Comparison of ENCODE assay signal across 26 cellular contexts in the genomic region with DNA sequence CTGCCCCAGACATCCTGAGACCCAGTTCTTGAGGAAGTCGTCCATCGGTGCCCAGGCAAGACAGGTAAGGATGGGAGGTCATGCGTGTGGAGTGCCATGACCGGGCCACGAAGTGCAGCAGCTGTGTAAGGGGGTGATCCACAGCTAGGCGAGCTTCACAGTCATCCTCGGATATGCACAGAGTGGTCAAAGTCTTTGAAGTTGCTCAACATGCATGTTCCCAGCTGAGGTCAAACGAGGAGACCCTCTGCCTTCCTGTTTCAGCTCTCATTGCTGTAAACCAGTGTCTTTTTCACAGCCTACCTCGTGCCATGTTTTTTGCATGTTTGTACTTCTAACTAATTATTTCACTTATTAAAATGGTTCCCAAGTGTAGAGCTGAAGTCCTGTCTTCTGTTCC.
"Had no signal": no experiment of that assay in that cellular context is flagged by ENCODE, and none has a peak within 500 bp of the region (broad histone marks: within the 10 kb centered on the region; RNA-seq: fewer than 3 reads in every experiment).

No MANE protein-coding gene starts in this region.

- H3K27ac Mint-ChIP-seq: activated T-cell treated with anti-CD3 and anti-CD28 coated beads, Interleukin-2, amount 50 U/mL, for 24 hours; stimulated activated memory B cell treated with anti-CD40 and anti-IgM and Interleukin-4, amounts not matched to agents 10 μg/mL and 1 μg/mL and 100 μg/mL, for 72 hours had no signal

- H3K4me3 Mint-ChIP-seq: activated naive CD4-positive, alpha-beta T cell treated with anti-CD3 and anti-CD28 coated beads, Interleukin-2, amount 10 ng/mL, durations not matched to agents 7 days and 5 days; activated naive CD8-positive, alpha-beta T cell treated with anti-CD3 and anti-CD28 coated beads, Interleukin-2, amount 10 ng/mL, durations not matched to agents 7 days and 5 days; activated T-cell treated with anti-CD3 and anti-CD28 coated beads, Interleukin-2, amount 50 U/mL, for 24 hours; stimulated activated memory B cell treated with anti-CD40 and anti-IgM and Interleukin-4, amounts not matched to agents 10 μg/mL and 1 μg/mL and 100 μg/mL, for 72 hours; stimulated activated naive CD8-positive, alpha-beta T cell treated with anti-CD3 and anti-CD28 coated beads, Interleukin-15, amount 100 ng/mL, for 72 hours had no signal

- H3K36me3 Mint-ChIP-seq: naive thymus-derived CD8-positive, alpha-beta T cell; stimulated activated memory B cell treated with anti-CD40 and anti-IgM and Interleukin-4, amounts not matched to agents 10 μg/mL and 1 μg/mL and 100 μg/mL, for 72 hours had no signal

- H3K4me1 ChIP-seq: gastrocnemius medialis, thyroid gland, vagina had no signal

- DNase-seq: activated CD4-positive, alpha-beta T cell treated with anti-CD3 and anti-CD28 coated beads for 1 hour; activated CD8-positive, alpha-beta memory T cell treated with anti-CD3 and anti-CD28 coated beads for 24 hours; activated CD8-positive, alpha-beta memory T cell treated with anti-CD3 and anti-CD28 coated beads, Interleukin-2, amount 50 U/mL, for 4 hours; activated gamma-delta T cell; activated naive CD4-positive, alpha-beta T cell treated with anti-CD3 and anti-CD28 coated beads, Interleukin-2, amount 10 ng/mL, durations not matched to agents 7 days and 5 days; activated naive CD8-positive, alpha-beta T cell treated with anti-CD3 and anti-CD28 coated beads, Interleukin-2, amount 10 ng/mL, durations not matched to agents 7 days and 5 days; activated T-cell treated with anti-CD3 and anti-CD28 coated beads, Interleukin-2, amount 50 U/mL, for 24 hours; brain microvascular endothelial cell; caudate nucleus; effector memory CD4-positive, alpha-beta T cell; gastrocnemius medialis; glutamatergic neuron; islet precursor cell; mesenchymal stem cell; naive thymus-derived CD8-positive, alpha-beta T cell; posterior cingulate gyrus; stimulated activated CD4-positive, alpha-beta T cell treated with anti-CD3 and anti-CD28 coated beads, Interleukin-4, amount 100 ng/mL, for 24 hours; stimulated activated naive CD8-positive, alpha-beta T cell treated with anti-CD3 and anti-CD28 coated beads, Interleukin-15, amount 100 ng/mL, for 72 hours; substantia nigra; T-helper 2 cell; thyroid gland; upper lobe of left lung had no signal

- H3K9me3 ChIP-seq: gastrocnemius medialis, thyroid gland, upper lobe of left lung, vagina had no signal

- H3K4me3 ChIP-seq: gastrocnemius medialis, skin epidermis, thyroid gland, upper lobe of left lung, vagina had no signal

- H3K27ac ChIP-seq: brain microvascular endothelial cell, gastrocnemius medialis, skin epidermis, thyroid gland, upper lobe of left lung, vagina had no signal

- ATAC-seq: gastrocnemius medialis; naive thymus-derived CD8-positive, alpha-beta T cell; sciatic nerve; stimulated activated memory B cell treated with anti-CD40 and anti-IgM and Interleukin-4, amounts not matched to agents 10 μg/mL and 1 μg/mL and 100 μg/mL, for 72 hours; stimulated activated naive CD8-positive, alpha-beta T cell treated with anti-CD3 and anti-CD28 coated beads, Interleukin-15, amount 100 ng/mL, for 72 hours had no signal

- H3K27me3 ChIP-seq: brain microvascular endothelial cell, gastrocnemius medialis, thyroid gland, upper lobe of left lung, vagina had no signal

- H3K36me3 ChIP-seq: brain microvascular endothelial cell, gastrocnemius medialis, thyroid gland, upper lobe of left lung, vagina had no signal

- H3K27me3 Mint-ChIP-seq: activated naive CD4-positive, alpha-beta T cell treated with anti-CD3 and anti-CD28 coated beads, Interleukin-2, amount 10 ng/mL, durations not matched to agents 7 days and 5 days; activated naive CD8-positive, alpha-beta T cell treated with anti-CD3 and anti-CD28 coated beads, Interleukin-2, amount 10 ng/mL, durations not matched to agents 7 days and 5 days; naive thymus-derived CD8-positive, alpha-beta T cell; stimulated activated memory B cell treated with anti-CD40 and anti-IgM and Interleukin-4, amounts not matched to agents 10 μg/mL and 1 μg/mL and 100 μg/mL, for 72 hours; stimulated activated naive CD8-positive, alpha-beta T cell treated with anti-CD3 and anti-CD28 coated beads, Interleukin-15, amount 100 ng/mL, for 72 hours had no signal
